ENCODE assay signal across 25 cellular contexts in the genomic region with DNA sequence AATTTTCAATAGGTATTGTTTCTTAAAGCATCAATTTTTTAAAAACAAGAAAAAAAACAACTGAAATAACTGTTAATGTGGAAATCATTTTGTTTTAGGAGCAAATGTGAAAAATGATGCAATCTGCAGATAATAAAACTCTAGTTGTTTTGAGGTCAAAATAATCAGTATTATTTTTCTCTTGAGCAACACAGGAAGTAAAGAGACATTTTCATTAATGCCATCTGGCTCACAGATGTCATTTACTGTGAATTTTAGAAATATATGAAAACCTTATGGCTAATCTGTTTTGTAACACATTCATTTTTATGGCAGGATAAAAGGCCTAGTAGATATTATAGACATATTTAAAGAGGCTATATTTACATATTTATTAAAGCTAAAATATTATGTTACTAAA.
DNase-seq lines count a peak whose midpoint lies in the region; ATAC-seq and TF ChIP-seq lines count a peak whose summit lies in the region.
"Had no signal": no experiment of that assay in that cellular context is flagged by ENCODE, and none has a peak within 500 bp of the region (broad histone marks: within the 10 kb centered on the region; RNA-seq: fewer than 3 reads in every experiment).

No MANE protein-coding gene starts in this region.

- intact Hi-C loops in A673 (cut with micrococcal nuclease; ENCODE audit: unreplicated experiment): loop anchor here (5.0 kb wide), 1 partner anchor 142 kb away; a partner anchor contains a TSS

- H3K9me3 ChIP-seq in A673 (ENCODE audit: low read depth, low read length, poor library complexity, severe bottlenecking): no peaks in the 10 kb centered on the region
- H3K9me3 ChIP-seq: gastrocnemius medialis, prostate gland, SJCRH30, spleen had no signal

- peak; percentile 50 for DNase-seq in A673 (ENCODE audit: low spot score)
- peak; percentile 49 for DNase-seq in GM03348 (ENCODE audit: low spot score)
- DNase-seq in fibroblast of the conjunctiva (ENCODE audit: low read depth): peak; percentile 73
- DNase-seq in NCI-H524 treated with DMSO at 0.1 percent for 48 hours (lab: John Stamatoyannopoulos, UW): no peak
- DNase-seq in activated CD4-positive, alpha-beta T cell treated with anti-CD3 and anti-CD28 coated beads, Interleukin-2, amount 50 U/mL, for 1 hour: no peak
- DNase-seq: activated CD8-positive, alpha-beta T cell treated with anti-CD3 and anti-CD28 coated beads for 36 hours; activated naive CD4-positive, alpha-beta T cell treated with Interleukin-2 at 50 U/mL for 16 hours; activated T-cell treated with anti-CD3 and anti-CD28 coated beads, Interleukin-2, amount 50 U/mL, for 1 hour; anterior cingulate cortex; gastrocnemius medialis; GOT3; Kasumi-1; kidney glomerular epithelial cell; NCI-H1105 treated with DMSO at 0.1 percent for 48 hours; NCI-H2107; PC-3; SJCRH30; spleen; substantia nigra had no signal

- H3K27ac ChIP-seq in A673 (ENCODE audit: low read depth, low read length, poor library complexity, severe bottlenecking): peak overlapping the region; percentile 80
- H3K27ac ChIP-seq: gastrocnemius medialis, neural progenitor cell, prostate gland, SJCRH30, spleen had no signal

- H3K4me1 ChIP-seq in A673 (ENCODE audit: insufficient read depth, low read length, poor library complexity, severe bottlenecking): peaks cover 32% of the 10 kb centered on the region
- H3K4me1 ChIP-seq: gastrocnemius medialis, neural progenitor cell, prostate gland, spleen had no signal

- no peak for TF ChIP-seq CTCF in A673 (conservative IDR thresholded peaks at IDR 0.05; ENCODE audit: low read depth, low read length)

- ATAC-seq in SK-N-SH treated with all-trans-retinoic acid at 6 μM for 48 hours (peak; percentile 13; the same call in 1 of the 3 replicates), GM19467 (IDR thresholded peaks at IDR 0.05; ENCODE audit: unreplicated experiment) (no peak), HG03457 (IDR thresholded peaks at IDR 0.05; ENCODE audit: unreplicated experiment) (no peak)
- ATAC-seq: activated CD8-positive, alpha-beta T cell treated with anti-CD3 and anti-CD28 coated beads for 36 hours; gastrocnemius medialis; PC-3; WTC11 had no signal

- BruUV-seq in A673 (replicated peaks; lab: Mats Ljungman, UMichigan): no TSS peak

- CTCF ChIA-PET in A673 (lab: Charles Lee): no interaction called here

- H3K36me3 ChIP-seq in A673 (ENCODE audit: insufficient read depth, low read length, poor library complexity, severe bottlenecking): no peaks in the 10 kb centered on the region
- H3K36me3 ChIP-seq: gastrocnemius medialis, neural progenitor cell, prostate gland, SJCRH30, spleen had no signal

- H3K27me3 ChIP-seq in A673 (replicated peaks; ENCODE audit: insufficient read depth, low read depth, low read length, poor library complexity): no peaks in the 10 kb centered on the region
- H3K27me3 ChIP-seq: gastrocnemius medialis, neural progenitor cell, SJCRH30, spleen had no signal

- POLR2A ChIA-PET in A673 (lab: Charles Lee; ENCODE audit: low non-redundant PET): no interaction called here

- no peak overlapping the region for H3K4me3 ChIP-seq in A673 (ENCODE audit: low read depth, low read length, poor library complexity, severe bottlenecking)
- H3K4me3 ChIP-seq: gastrocnemius medialis, neural progenitor cell, prostate gland, SJCRH30, spleen had no signal

TF ChIP-seq in SK-N-SH treated with all-trans-retinoic acid at 6 μM for 48 hours, 23 proteins besides CTCF, POLR2A, EP300 and RAD21:
- TF ChIP-seq TCF4 (CRISPR knock-in tag; IDR thresholded peaks at IDR 0.05; ENCODE audit: borderline replicate concordance) (peak; percentile 98), ZFP30 (CRISPR knock-in tag; IDR thresholded peaks at IDR 0.05) (no peak), ESRRG (CRISPR knock-in tag; IDR thresholded peaks at IDR 0.05) (no peak)
- TF ChIP-seq, protein P1, sequence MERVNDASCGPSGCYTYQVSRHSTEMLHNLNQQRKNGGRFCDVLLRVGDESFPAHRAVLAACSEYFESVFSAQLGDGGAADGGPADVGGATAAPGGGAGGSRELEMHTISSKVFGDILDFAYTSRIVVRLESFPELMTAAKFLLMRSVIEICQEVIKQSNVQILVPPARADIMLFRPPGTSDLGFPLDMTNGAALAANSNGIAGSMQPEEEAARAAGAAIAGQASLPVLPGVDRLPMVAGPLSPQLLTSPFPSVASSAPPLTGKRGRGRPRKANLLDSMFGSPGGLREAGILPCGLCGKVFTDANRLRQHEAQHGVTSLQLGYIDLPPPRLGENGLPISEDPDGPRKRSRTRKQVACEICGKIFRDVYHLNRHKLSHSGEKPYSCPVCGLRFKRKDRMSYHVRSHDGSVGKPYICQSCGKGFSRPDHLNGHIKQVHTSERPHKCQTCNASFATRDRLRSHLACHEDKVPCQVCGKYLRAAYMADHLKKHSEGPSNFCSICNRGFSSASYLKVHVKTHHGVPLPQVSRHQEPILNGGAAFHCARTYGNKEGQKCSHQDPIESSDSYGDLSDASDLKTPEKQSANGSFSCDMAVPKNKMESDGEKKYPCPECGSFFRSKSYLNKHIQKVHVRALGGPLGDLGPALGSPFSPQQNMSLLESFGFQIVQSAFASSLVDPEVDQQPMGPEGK (CRISPR knock-in tag; IDR thresholded peaks at IDR 0.05; ENCODE audit: borderline replicate concordance): no peak

Comparison
In these comparisons a context has a peak if more than half of its experiments do, and no peak if none do; other contexts are left out.
1. DNase-seq: peak in A673 (single experiment), GM03348 (single experiment) and fibroblast of the conjunctiva (single experiment); none in NCI-H524 treated with DMSO at 0.1 percent for 48 hours (single experiment) and activated CD4-positive, alpha-beta T cell treated with anti-CD3 and anti-CD28 coated beads, Interleukin-2, amount 50 U/mL, for 1 hour (single experiment).